ENCODE assay signal across 26 cellular contexts in genomic region chr22:22923379-22923778, GRCh38. TPM values are rescaled to one million over a fixed set of nuclear protein-coding genes. Genes with fewer than 3 reads are reported as not detected.
"Had no signal": no experiment of that assay in that cellular context is flagged by ENCODE, and none has a peak within 500 bp of the region (broad histone marks: within the 10 kb centered on the region; RNA-seq: fewer than 3 reads in every experiment).

No MANE protein-coding gene starts in this region.

- H3K36me3 ChIP-seq: colonic mucosa, heart right ventricle, left lung, lower lobe of right lung, neutrophil, sigmoid colon, tibial nerve, upper lobe of right lung, vagina had no signal

- H3K27me3 Mint-ChIP-seq: stimulated activated naive B cell treated with anti-CD40 and anti-IgM and Interleukin-4, amounts not matched to agents 10 μg/mL and 1 μg/mL and 100 μg/mL, for 72 hours had no signal

- H3K27me3 ChIP-seq: colonic mucosa, neutrophil, sigmoid colon, testis, tibial nerve, vagina had no signal

- FAIRE-seq: frontal cortex had no signal

- H3K4me3 ChIP-seq: colonic mucosa, heart right ventricle, left lung, lower lobe of right lung, sigmoid colon, skin epidermis, testis, tibial nerve, upper lobe of right lung, vagina had no signal

- DNase-seq: colonic mucosa; effector CD4-positive, alpha-beta T cell; heart right ventricle; islet precursor cell; lower lobe of right lung; mesendoderm; naive thymus-derived CD4-positive, alpha-beta T cell; nephron progenitor cell; sigmoid colon; stimulated activated CD4-positive, alpha-beta T cell treated with anti-CD3 and anti-CD28 coated beads, Interleukin-2, amount 100 ng/mL, for 24 hours; stimulated activated CD4-positive, alpha-beta T cell treated with anti-CD3 and anti-CD28 coated beads, Interleukin-4, amount 100 ng/mL, for 4 hours; stimulated activated naive B cell treated with anti-CD40 and anti-IgM and Interleukin-4, amounts not matched to agents 10 μg/mL and 1 μg/mL and 100 μg/mL, for 72 hours; stimulated activated naive CD8-positive, alpha-beta T cell treated with anti-CD3 and anti-CD28 coated beads, Interleukin-15, amount 100 ng/mL, for 72 hours; testis; upper lobe of right lung had no signal

- H3K36me3 Mint-ChIP-seq: naive thymus-derived CD4-positive, alpha-beta T cell had no signal

- H3K27ac ChIP-seq: colonic mucosa, heart right ventricle, left lung, lower lobe of right lung, neutrophil, sigmoid colon, skin epidermis, testis, tibial nerve, upper lobe of right lung, vagina had no signal

- ATAC-seq: heart right ventricle; left lung; lower lobe of right lung; naive thymus-derived CD4-positive, alpha-beta T cell; stimulated activated naive CD8-positive, alpha-beta T cell treated with anti-CD3 and anti-CD28 coated beads, Interleukin-15, amount 100 ng/mL, for 72 hours; upper lobe of right lung had no signal

- H3K4me1 ChIP-seq: colonic mucosa, lower lobe of right lung, sigmoid colon, testis, vagina had no signal

- H3K9me3 ChIP-seq: colonic mucosa, heart right ventricle, left lung, lower lobe of right lung, neutrophil, sigmoid colon, testis, tibial nerve, upper lobe of right lung, vagina had no signal

- H3K4me3 Mint-ChIP-seq: naive thymus-derived CD4-positive, alpha-beta T cell; nephron progenitor cell; stimulated activated naive B cell treated with anti-CD40 and anti-IgM and Interleukin-4, amounts not matched to agents 10 μg/mL and 1 μg/mL and 100 μg/mL, for 72 hours; stimulated activated naive CD8-positive, alpha-beta T cell treated with anti-CD3 and anti-CD28 coated beads, Interleukin-15, amount 100 ng/mL, for 72 hours had no signal

- H3K9me3 Mint-ChIP-seq: naive thymus-derived CD4-positive, alpha-beta T cell; nephron progenitor cell; stimulated activated naive B cell treated with anti-CD40 and anti-IgM and Interleukin-4, amounts not matched to agents 10 μg/mL and 1 μg/mL and 100 μg/mL, for 72 hours; stimulated activated naive CD8-positive, alpha-beta T cell treated with anti-CD3 and anti-CD28 coated beads, Interleukin-15, amount 100 ng/mL, for 72 hours had no signal

- H3K27ac Mint-ChIP-seq: naive thymus-derived CD4-positive, alpha-beta T cell; stimulated activated naive CD8-positive, alpha-beta T cell treated with anti-CD3 and anti-CD28 coated beads, Interleukin-15, amount 100 ng/mL, for 72 hours had no signal

RNA-seq across cellular contexts. Expression of gene IGLL5, which starts 35.8 kb away (rescaled TPM):
- total RNA-seq: dermis microvascular lymphatic vessel endothelial cell, fibroblast of lung, frontal cortex, glomerular endothelial cell, osteoblast, pulmonary artery endothelial cell had no signal
- polyA plus RNA-seq: fibroblast of lung had no signal
